ENCODE assay signal across 9 cellular contexts in genomic region chr3:42247576-42248027, GRCh38. TPM values are rescaled to one million over a fixed set of nuclear protein-coding genes. Genes with fewer than 3 reads are reported as not detected.
DNase-seq lines count a peak whose midpoint lies in the region; ATAC-seq, FAIRE-seq and TF ChIP-seq lines count a peak whose summit lies in the region.
"Had no signal": no experiment of that assay in that cellular context is flagged by ENCODE, and none has a peak within 500 bp of the region (broad histone marks: within the 10 kb centered on the region; RNA-seq: fewer than 3 reads in every experiment).

No MANE protein-coding gene starts in this region.

- CTCF ChIA-PET in Caco-2 (lab: Charles Lee): interaction anchor here (1.0 to 4.7 kb wide), 5 partner anchors 18 to 297 kb away, joined by 3 to 35 read pairs (median 3); partner anchors contain the start of gene VIPR1

- H3K36me3 Mint-ChIP-seq in Caco-2 (ENCODE audit: insufficient read depth, unreplicated experiment): no peaks in the 10 kb centered on the region

- ATAC-seq in GM21529 (IDR thresholded peaks at IDR 0.05; ENCODE audit: unreplicated experiment): peak; percentile 85
- peak; percentile 68 for ATAC-seq in body of pancreas
- no peak for ATAC-seq in GM19452 (IDR thresholded peaks at IDR 0.05; ENCODE audit: unreplicated experiment)

- no peaks in the 10 kb centered on the region for H3K4me1 Mint-ChIP-seq in Caco-2 (ENCODE audit: low read depth, unreplicated experiment)

- intact Hi-C loops in Caco-2 (cut with micrococcal nuclease; ENCODE audit: unreplicated experiment): loop anchor here (1.0 to 5.0 kb wide), 2 partner anchors 196 to 300 kb away; no protein-coding TSS in a partner anchor
- intact Hi-C loops in body of pancreas (cut with DNase I): no loop called here

- no peak for TF ChIP-seq POLR2A in body of pancreas (IDR thresholded peaks at IDR 0.05)

- H3K9me3 ChIP-seq in Caco-2 (no peaks in the 10 kb centered on the region), body of pancreas (no peaks in the 10 kb centered on the region)

- peak in 1 of 2 experiments; percentile 66 for DNase-seq in Caco-2
- peak; percentile 67 for DNase-seq in NCI-H1092 treated with DMSO at 0.1 percent for 48 hours (lab: John Stamatoyannopoulos, UW)
- DNase-seq in UCSD-AML1 (lab: John Stamatoyannopoulos, UW; ENCODE audit: unreplicated experiment): peak; percentile 45
- DNase-seq in body of pancreas: peak; percentile 56 to 76 (median 71)
- peak; percentile 66 to 68 for DNase-seq in stimulated activated CD4-positive, alpha-beta T cell treated with anti-CD3 and anti-CD28 coated beads, Interleukin-2, amount 100 ng/mL, for 24 hours

- FAIRE-seq in islet of Langerhans (lab: Jason Lieb, UNC): peak; percentile 61

- peaks cover 8% of the 10 kb centered on the region for H3K27me3 Mint-ChIP-seq in Caco-2 (ENCODE audit: insufficient read depth, unreplicated experiment)

- no peaks in the 10 kb centered on the region for H3K4me1 ChIP-seq in Caco-2
- H3K4me1 ChIP-seq in body of pancreas: peaks cover 11% of the 10 kb centered on the region

- H3K27me3 ChIP-seq in Caco-2 (replicated peaks; ENCODE audit: control insufficient read depth, insufficient read depth, low read length): no peaks in the 10 kb centered on the region; the same call in none of the 2 replicates
- no peaks in the 10 kb centered on the region for H3K27me3 ChIP-seq in body of pancreas

- H3K4me3 ChIP-seq in Caco-2 (ENCODE audit: low read depth, low read length) (no peak overlapping the region), body of pancreas (no peak overlapping the region)

- 4 to 5% methylated on average over 9 of the region's 9 CpGs for WGBS in body of pancreas, 2 donors

- H3K27ac Mint-ChIP-seq in Caco-2 (ENCODE audit: unreplicated experiment): no peak overlapping the region
- H3K27ac Mint-ChIP-seq: T-helper 1 cell treated with Interleukin-12 subunit alpha and Interleukin-12 subunit beta and Interleukin-4 antibody, amounts not matched to agents 30 μg/mL and 1 μg/mL, for 36 hours had no signal

- no peaks in the 10 kb centered on the region for H3K9me3 Mint-ChIP-seq in Caco-2 (ENCODE audit: unreplicated experiment)
- H3K9me3 Mint-ChIP-seq: T-helper 1 cell treated with Interleukin-12 subunit alpha and Interleukin-12 subunit beta and Interleukin-4 antibody, amounts not matched to agents 30 μg/mL and 1 μg/mL, for 36 hours had no signal

- H3K27ac ChIP-seq in body of pancreas: no peak overlapping the region

- no TSS peak for BruUV-seq in Caco-2 (replicated peaks; lab: Mats Ljungman, UMichigan)

- POLR2A ChIA-PET in Caco-2 (lab: Charles Lee): no interaction called here

- TF ChIP-seq CTCF in Caco-2 (IDR thresholded peaks at IDR 0.05; ENCODE audit: insufficient read depth in 1 of 2, low read depth in 1 of 2, low read length in 1 of 2, severe bottlenecking in 1 of 2, unreplicated experiment in 1 of 2): peak; percentile 72 to 76
- peak; percentile 50 to 82 (median 73) for TF ChIP-seq CTCF in body of pancreas (IDR thresholded peaks at IDR 0.05)

- no peak overlapping the region for H3K4me3 Mint-ChIP-seq in Caco-2 (ENCODE audit: unreplicated experiment)
- H3K4me3 Mint-ChIP-seq: T-helper 1 cell treated with Interleukin-12 subunit alpha and Interleukin-12 subunit beta and Interleukin-4 antibody, amounts not matched to agents 30 μg/mL and 1 μg/mL, for 36 hours had no signal

- H3K36me3 ChIP-seq in Caco-2 (ENCODE audit: control insufficient read depth, insufficient read depth, low read length): no peaks in the 10 kb centered on the region
- no peaks in the 10 kb centered on the region for H3K36me3 ChIP-seq in body of pancreas (replicated peaks in 1 of 2; ENCODE audit: insufficient read depth in 1 of 2, low read depth in 2 of 2)

RNA-seq across cellular contexts. Expression of gene CCK, which starts 18.4 kb away (rescaled TPM):
- total RNA-seq in Caco-2 (2022) (0.46 TPM in 1 of 2 replicates, not detected in the other), body of pancreas (not detected)
